ENCODE assay signal across 32 cellular contexts in genomic region chr3:71951842-71952241, GRCh38.
"Had no signal": no experiment of that assay in that cellular context is flagged by ENCODE, and none has a peak within 500 bp of the region (broad histone marks: within the 10 kb centered on the region; RNA-seq: fewer than 3 reads in every experiment).

No MANE protein-coding gene starts in this region.

- FAIRE-seq: astrocyte, bronchial epithelial cell had no signal

- DNase-seq: activated effector memory CD4-positive, alpha-beta T cell treated with anti-CD3 and anti-CD28 coated beads, Interleukin-2, amount 50 U/mL, for 16 hours; activated effector memory CD4-positive, alpha-beta T cell treated with Interleukin-2 at 50 U/mL for 16 hours; activated gamma-delta T cell; activated gamma-delta T cell treated with Interleukin-2 at 50 U/mL for 16 hours; activated naive CD4-positive, alpha-beta T cell; activated naive CD4-positive, alpha-beta T cell treated with anti-CD3 and anti-CD28 coated beads for 36 hours; activated naive CD4-positive, alpha-beta T cell treated with anti-CD3 and anti-CD28 coated beads, Interleukin-2, amount 10 ng/mL, durations not matched to agents 7 days and 5 days; activated naive CD4-positive, alpha-beta T cell treated with anti-CD3 and anti-CD28 coated beads, Interleukin-2, amount 50 U/mL, for 16 hours; activated naive CD4-positive, alpha-beta T cell treated with Interleukin-2 at 50 U/mL for 16 hours; activated naive CD8-positive, alpha-beta T cell treated with anti-CD3 and anti-CD28 coated beads for 36 hours; activated naive CD8-positive, alpha-beta T cell treated with anti-CD3 and anti-CD28 coated beads, Interleukin-2, amount 10 ng/mL, durations not matched to agents 7 days and 5 days; activated naive CD8-positive, alpha-beta T cell treated with anti-CD3 and anti-CD28 coated beads, Interleukin-2, amount 50 U/mL, for 24 hours; activated T-cell treated with anti-CD3 and anti-CD28 coated beads, Interleukin-2, amount 50 U/mL, for 24 hours; activated T-cell treated with anti-CD3 and anti-CD28 coated beads, Interleukin-2, amount 50 U/mL, for 4 hours; activated T-cell treated with anti-CD3 and anti-CD28 coated beads, Interleukin-2, amount 50 U/mL, for 48 hours; activated T-cell treated with anti-CD3 and anti-CD28 coated beads, Interleukin-2, amount 50 U/mL, for 72 hours; adrenal gland; amniotic stem cell; amygdala; aorta; body of pancreas; brain microvascular endothelial cell; caudate nucleus; central memory CD4-positive, alpha-beta T cell; cerebellar nuclear complex had no signal

- ATAC-seq: activated naive CD4-positive, alpha-beta T cell treated with anti-CD3 and anti-CD28 coated beads, Interleukin-2, amount 50 U/mL, for 72 hours; activated naive CD8-positive, alpha-beta T cell treated with anti-CD3 and anti-CD28 coated beads, Interleukin-2, amount 50 U/mL, for 24 hours; activated T-cell treated with anti-CD3 and anti-CD28 coated beads, Interleukin-2, amount 50 U/mL, for 4 hours; activated T-cell treated with anti-CD3 and anti-CD28 coated beads, Interleukin-2, amount 50 U/mL, for 72 hours; activated T-helper 17 cell treated with anti-CD3 and anti-CD28 coated beads, Interleukin-2, amount 50 U/mL, for 72 hours; body of pancreas had no signal

- H3K4me3 ChIP-seq: adrenal gland, ascending aorta, body of pancreas, breast epithelium, cardiac muscle cell had no signal

- H3K27me3 ChIP-seq: adrenal gland, ascending aorta, body of pancreas, brain microvascular endothelial cell, breast epithelium had no signal

- H3K4me1 ChIP-seq: breast epithelium had no signal

- H3K9me3 ChIP-seq: adrenal gland, ascending aorta, body of pancreas, breast epithelium had no signal

- H3K36me3 ChIP-seq: adrenal gland, ascending aorta, brain microvascular endothelial cell, breast epithelium, cardiac muscle cell had no signal

- H3K27ac ChIP-seq: adrenal gland, ascending aorta, body of pancreas, brain microvascular endothelial cell, breast epithelium, cardiac muscle cell had no signal
